Comparison of ENCODE assay signal across 23 cellular contexts in genomic region chr6:56686429-56686828, GRCh38.
"Had no signal": no experiment of that assay in that cellular context is flagged by ENCODE, and none has a peak within 500 bp of the region (broad histone marks: within the 10 kb centered on the region; RNA-seq: fewer than 3 reads in every experiment).

No MANE protein-coding gene starts in this region.

- H3K4me1 ChIP-seq: breast epithelium had no signal

- H3K27ac Mint-ChIP-seq: activated CD4-positive, alpha-beta T cell treated with anti-CD3 and anti-CD28 coated beads, Interleukin-2, amount 10 ng/mL, durations not matched to agents 24 days and 14 days; effector memory CD8-positive, alpha-beta T cell; naive thymus-derived CD4-positive, alpha-beta T cell; neural progenitor cell; progenitor cell of endocrine pancreas; T-cell had no signal

- H3K27ac ChIP-seq: ascending aorta, foreskin keratinocyte, neural progenitor cell, skin epidermis, vagina had no signal

- H3K4me3 ChIP-seq: ascending aorta, breast epithelium, neural progenitor cell, right atrium auricular region, skin epidermis, tibial artery, vagina had no signal

- H3K4me3 Mint-ChIP-seq: activated CD4-positive, alpha-beta T cell treated with anti-CD3 and anti-CD28 coated beads, Interleukin-2, amount 10 ng/mL, durations not matched to agents 24 days and 14 days; activated T-cell treated with anti-CD3 and anti-CD28 coated beads, Interleukin-2, amount 50 U/mL, for 4 hours; effector memory CD8-positive, alpha-beta T cell; naive thymus-derived CD4-positive, alpha-beta T cell; neural progenitor cell; T-cell had no signal

- H3K36me3 Mint-ChIP-seq: naive thymus-derived CD4-positive, alpha-beta T cell; T-cell had no signal

- H3K4me1 Mint-ChIP-seq: activated CD4-positive, alpha-beta T cell treated with anti-CD3 and anti-CD28 coated beads, Interleukin-2, amount 10 ng/mL, durations not matched to agents 24 days and 14 days; naive thymus-derived CD4-positive, alpha-beta T cell; neural progenitor cell; T-cell had no signal

- ATAC-seq: activated T-cell treated with anti-CD3 and anti-CD28 coated beads, Interleukin-2, amount 50 U/mL, for 4 hours; effector memory CD8-positive, alpha-beta T cell; foreskin keratinocyte; left ventricle myocardium superior; naive thymus-derived CD4-positive, alpha-beta T cell; stimulated activated naive CD8-positive, alpha-beta T cell treated with anti-CD3 and anti-CD28 coated beads, Interleukin-15, Interleukin-2, amounts not matched to agents 100 U/mL and 50 U/mL, for 24 hours; T-cell had no signal

- H3K9me3 Mint-ChIP-seq: activated CD4-positive, alpha-beta T cell treated with anti-CD3 and anti-CD28 coated beads, Interleukin-2, amount 10 ng/mL, durations not matched to agents 24 days and 14 days; activated T-cell treated with anti-CD3 and anti-CD28 coated beads, Interleukin-2, amount 50 U/mL, for 4 hours; naive thymus-derived CD4-positive, alpha-beta T cell; neural progenitor cell; T-cell had no signal

- H3K27me3 Mint-ChIP-seq: effector memory CD8-positive, alpha-beta T cell; progenitor cell of endocrine pancreas had no signal

- H3K36me3 ChIP-seq: ascending aorta, breast epithelium, neural progenitor cell, right atrium auricular region, tibial artery, vagina had no signal

- H3K9me3 ChIP-seq: ascending aorta, breast epithelium, right atrium auricular region, tibial artery, vagina had no signal

- H3K27me3 ChIP-seq: ascending aorta, breast epithelium, foreskin keratinocyte, neural progenitor cell, right atrium auricular region, tibial artery, vagina had no signal

- DNase-seq: activated CD8-positive, alpha-beta memory T cell treated with anti-CD3 and anti-CD28 coated beads, Interleukin-2, amount 50 U/mL, for 4 hours; activated naive CD4-positive, alpha-beta T cell treated with anti-CD3 and anti-CD28 coated beads, Interleukin-2, amount 50 U/mL, for 16 hours; activated T-cell treated with anti-CD3 and anti-CD28 coated beads, Interleukin-2, amount 50 U/mL, for 4 hours; dermis blood vessel endothelial cell; effector memory CD8-positive, alpha-beta T cell; foreskin keratinocyte; glutamatergic neuron; hypothalamus; left ventricle myocardium superior; mesendoderm; naive thymus-derived CD4-positive, alpha-beta T cell; stimulated activated naive CD8-positive, alpha-beta T cell treated with anti-CD3 and anti-CD28 coated beads, Interleukin-15, Interleukin-2, amounts not matched to agents 100 U/mL and 50 U/mL, for 24 hours; substantia nigra; T-cell; tibial artery had no signal
